ENCODE assay signal across 10 cellular contexts in the genomic region with DNA sequence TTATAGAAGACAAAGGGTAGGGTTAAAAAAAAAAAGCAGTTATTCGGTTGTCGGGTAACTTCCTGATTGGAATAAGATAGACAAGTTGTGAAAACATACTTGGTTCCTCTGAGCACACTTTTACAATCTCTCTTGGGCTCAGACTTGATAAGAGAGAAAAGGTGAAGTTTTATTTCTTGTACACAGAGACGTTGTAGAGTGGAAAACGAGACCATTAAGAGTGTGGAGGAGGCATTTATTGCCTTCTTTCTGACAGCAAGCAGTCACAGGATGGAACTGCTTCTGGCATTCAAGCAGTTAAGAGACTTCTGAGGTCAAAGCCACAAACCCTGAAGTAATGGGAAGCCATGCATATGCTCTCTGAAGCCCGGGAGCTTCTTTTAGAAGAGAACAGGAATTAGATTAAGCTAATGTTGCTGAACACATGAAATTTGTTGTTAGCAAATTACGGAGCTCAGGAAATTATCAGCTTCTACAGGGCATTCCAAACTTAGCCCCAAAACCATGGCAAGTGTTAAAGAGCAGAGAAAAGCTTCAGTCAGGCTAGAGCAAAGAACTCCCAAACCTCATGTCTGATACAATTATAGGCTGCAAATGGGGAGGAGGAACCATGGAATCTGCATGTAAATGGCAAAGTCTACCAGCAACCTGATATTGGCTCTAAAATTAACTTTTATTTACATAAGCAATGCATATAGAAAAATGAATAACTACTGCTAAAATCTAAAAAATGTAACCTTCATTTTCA. TPM values are rescaled to one million over a fixed set of nuclear protein-coding genes. Genes with fewer than 3 reads are reported as not detected.
DNase-seq lines count a peak whose midpoint lies in the region; ATAC-seq and TF ChIP-seq lines count a peak whose summit lies in the region.
"Had no signal": no experiment of that assay in that cellular context is flagged by ENCODE, and none has a peak within 500 bp of the region (broad histone marks: within the 10 kb centered on the region; RNA-seq: fewer than 3 reads in every experiment).

No MANE protein-coding gene starts in this region.

- peaks cover 82% of the 10 kb centered on the region for H3K4me1 Mint-ChIP-seq in activated naive CD8-positive, alpha-beta T cell (ENCODE audit: low read depth)
- peaks cover 58 to 72% (median 65%) of the 10 kb centered on the region in 3 donors for H3K4me1 Mint-ChIP-seq in naive B cell

- DNase-seq in GM12865 (ENCODE audit: low read depth) (peak; percentile 25), naive B cell (peak; percentile 34), RKO (ENCODE audit: low spot score) (no peak), NCI-H1092 (lab: John Stamatoyannopoulos, UW) (no peak), hypothalamus (lab: John Stamatoyannopoulos, UW) (no peak)
- DNase-seq: hippocampal formation had no signal

- peak; percentile 57 to 62 for ATAC-seq in naive B cell (ENCODE audit: low read depth in 2 of 2)
- ATAC-seq in HG03135 (IDR thresholded peaks at IDR 0.05; ENCODE audit: unreplicated experiment) = no peak

- H3K9me3 ChIP-seq in KOPT-K1 (ENCODE audit: insufficient read depth, low read length, poor library complexity, severe bottlenecking) = no peaks in the 10 kb centered on the region

- no peaks in the 10 kb centered on the region for H3K9me3 Mint-ChIP-seq in activated naive CD8-positive, alpha-beta T cell (ENCODE audit: low read depth)
- H3K9me3 Mint-ChIP-seq in naive B cell = peaks cover 0 to 1% (median 0%) of the 10 kb centered on the region in 7 donors
- H3K9me3 Mint-ChIP-seq: IgD-negative memory B cell had no signal

- peaks cover 4% of the 10 kb centered on the region for H3K36me3 Mint-ChIP-seq in activated naive CD8-positive, alpha-beta T cell
- H3K36me3 Mint-ChIP-seq in naive B cell = no peaks in the 10 kb centered on the region
- H3K36me3 Mint-ChIP-seq: IgD-negative memory B cell had no signal

- peak overlapping the region; percentile 81 for H3K27ac Mint-ChIP-seq in activated naive CD8-positive, alpha-beta T cell
- H3K27ac Mint-ChIP-seq in naive B cell = peak overlapping the region in 4 of 6 donors; percentile 19 to 79 (median 73)

- peak overlapping the region; percentile 63 for H3K4me3 Mint-ChIP-seq in activated naive CD8-positive, alpha-beta T cell
- peak overlapping the region in 7 of 8 donors; percentile 21 to 77 (median 58) for H3K4me3 Mint-ChIP-seq in naive B cell

- H3K36me3 ChIP-seq in KOPT-K1 (ENCODE audit: insufficient read depth, low read length) = no peaks in the 10 kb centered on the region

- H3K4me3 ChIP-seq in GM12865 (ENCODE audit: low read depth, low read length) = no peak overlapping the region

- no peak for TF ChIP-seq CTCF in GM12865 (IDR thresholded peaks at IDR 0.05; ENCODE audit: insufficient read depth, low read depth, low read length, missing control alignments)

- H3K27ac ChIP-seq in KOPT-K1 (ENCODE audit: low read depth, low read length, poor library complexity, severe bottlenecking) = peak overlapping the region; percentile 74

- H3K27me3 Mint-ChIP-seq in activated naive CD8-positive, alpha-beta T cell = no peaks in the 10 kb centered on the region
- no peaks in the 10 kb centered on the region for H3K27me3 Mint-ChIP-seq in naive B cell

RNA-seq across cellular contexts. Expression of a gene that starts 26.0 kb away (rescaled TPM):
- 100 to 1,000 TPM; 102 to 159 (median 133) TPM for polyA plus RNA-seq in naive B cell (ENCODE audit: low read depth in 6 of 6)

Comparison
In these comparisons a context has a peak if more than half of its experiments do, and no peak if none do; other contexts are left out.
1. DNase-seq: peak in GM12865 (single experiment) and naive B cell (single experiment); none in RKO (single experiment), NCI-H1092 (single experiment) and hypothalamus (0 of 51).